ENCODE assay signal across 1 cellular context in the genomic region with DNA sequence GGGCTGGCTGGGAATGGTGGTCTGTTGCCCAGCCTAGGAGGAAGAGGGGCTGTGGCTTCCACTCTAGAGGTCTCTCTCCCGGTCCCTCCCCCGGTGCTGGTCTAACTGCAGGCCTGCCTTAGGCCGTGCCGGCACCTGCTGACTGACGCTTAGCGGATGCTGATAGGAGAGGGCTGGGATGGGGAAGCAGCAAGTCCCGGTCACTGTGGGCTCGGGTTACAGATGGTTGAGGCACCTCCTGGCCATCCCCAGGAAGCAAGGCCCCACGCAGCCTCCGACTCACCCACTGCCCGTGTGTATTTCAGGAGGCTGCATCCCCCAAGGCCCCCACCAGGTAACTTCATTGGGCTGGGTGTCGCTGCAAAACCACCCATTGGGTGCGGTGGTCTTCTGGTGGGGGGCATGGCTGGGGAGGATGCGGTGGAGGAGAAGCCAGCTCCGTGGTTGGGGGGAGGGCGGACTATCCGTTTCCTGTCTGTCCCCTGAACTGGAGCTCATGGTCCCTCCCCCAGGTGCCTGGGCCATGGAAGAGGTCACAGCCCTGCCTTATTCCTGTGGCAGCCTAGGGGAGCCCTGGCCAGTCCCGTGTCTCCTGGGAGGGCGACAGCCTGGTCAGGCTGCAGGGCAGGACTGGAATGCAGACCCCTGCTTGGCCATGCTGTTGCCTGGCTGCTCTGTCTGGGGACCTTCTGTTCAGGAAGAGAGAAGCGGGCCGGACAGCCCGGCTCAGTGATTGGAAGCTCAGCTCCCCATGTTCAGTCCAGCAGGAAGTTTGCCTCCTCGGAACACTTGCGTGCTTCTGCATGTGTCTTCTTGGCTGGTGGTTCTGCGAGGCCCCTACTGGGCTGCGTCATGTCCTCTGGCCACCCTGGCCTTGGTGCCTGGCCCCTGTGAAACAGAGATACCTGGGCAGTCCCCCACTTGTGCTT.
A peak's percentile ranks its signal among the peaks of the same experiment; 100 is the strongest.
TF ChIP-seq lines count a peak whose summit lies in the region.

No MANE protein-coding gene starts in this region.

TF ChIP-seq in HepG2, 621 proteins besides CTCF, POLR2A, EP300 and RAD21 (continued from another document and continues in another):
- TF ChIP-seq, protein P1, sequence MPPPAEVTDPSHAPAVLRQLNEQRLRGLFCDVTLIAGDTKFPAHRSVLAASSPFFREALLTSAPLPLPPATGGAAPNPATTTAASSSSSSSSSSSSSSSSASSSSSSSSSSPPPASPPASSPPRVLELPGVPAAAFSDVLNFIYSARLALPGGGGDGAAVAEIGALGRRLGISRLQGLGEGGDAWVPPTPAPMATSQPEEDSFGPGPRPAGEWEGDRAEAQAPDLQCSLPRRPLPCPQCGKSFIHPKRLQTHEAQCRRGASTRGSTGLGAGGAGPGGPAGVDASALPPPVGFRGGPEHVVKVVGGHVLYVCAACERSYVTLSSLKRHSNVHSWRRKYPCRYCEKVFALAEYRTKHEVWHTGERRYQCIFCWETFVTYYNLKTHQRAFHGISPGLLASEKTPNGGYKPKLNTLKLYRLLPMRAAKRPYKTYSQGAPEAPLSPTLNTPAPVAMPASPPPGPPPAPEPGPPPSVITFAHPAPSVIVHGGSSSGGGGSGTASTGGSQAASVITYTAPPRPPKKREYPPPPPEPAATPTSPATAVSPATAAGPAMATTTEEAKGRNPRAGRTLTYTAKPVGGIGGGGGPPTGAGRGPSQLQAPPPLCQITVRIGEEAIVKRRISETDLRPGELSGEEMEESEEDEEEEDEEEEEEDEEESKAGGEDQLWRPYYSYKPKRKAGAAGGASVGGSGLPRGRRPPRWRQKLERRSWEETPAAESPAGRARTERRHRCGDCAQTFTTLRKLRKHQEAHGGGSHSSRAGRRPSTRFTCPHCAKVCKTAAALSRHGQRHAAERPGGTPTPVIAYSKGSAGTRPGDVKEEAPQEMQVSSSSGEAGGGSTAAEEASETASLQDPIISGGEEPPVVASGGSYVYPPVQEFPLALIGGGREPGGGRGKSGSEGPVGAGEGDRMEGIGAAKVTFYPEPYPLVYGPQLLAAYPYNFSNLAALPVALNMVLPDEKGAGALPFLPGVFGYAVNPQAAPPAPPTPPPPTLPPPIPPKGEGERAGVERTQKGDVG (CRISPR knock-in tag; IDR thresholded peaks at IDR 0.05; ENCODE audit: borderline replicate concordance): no peak
- TF ChIP-seq, protein P2, sequence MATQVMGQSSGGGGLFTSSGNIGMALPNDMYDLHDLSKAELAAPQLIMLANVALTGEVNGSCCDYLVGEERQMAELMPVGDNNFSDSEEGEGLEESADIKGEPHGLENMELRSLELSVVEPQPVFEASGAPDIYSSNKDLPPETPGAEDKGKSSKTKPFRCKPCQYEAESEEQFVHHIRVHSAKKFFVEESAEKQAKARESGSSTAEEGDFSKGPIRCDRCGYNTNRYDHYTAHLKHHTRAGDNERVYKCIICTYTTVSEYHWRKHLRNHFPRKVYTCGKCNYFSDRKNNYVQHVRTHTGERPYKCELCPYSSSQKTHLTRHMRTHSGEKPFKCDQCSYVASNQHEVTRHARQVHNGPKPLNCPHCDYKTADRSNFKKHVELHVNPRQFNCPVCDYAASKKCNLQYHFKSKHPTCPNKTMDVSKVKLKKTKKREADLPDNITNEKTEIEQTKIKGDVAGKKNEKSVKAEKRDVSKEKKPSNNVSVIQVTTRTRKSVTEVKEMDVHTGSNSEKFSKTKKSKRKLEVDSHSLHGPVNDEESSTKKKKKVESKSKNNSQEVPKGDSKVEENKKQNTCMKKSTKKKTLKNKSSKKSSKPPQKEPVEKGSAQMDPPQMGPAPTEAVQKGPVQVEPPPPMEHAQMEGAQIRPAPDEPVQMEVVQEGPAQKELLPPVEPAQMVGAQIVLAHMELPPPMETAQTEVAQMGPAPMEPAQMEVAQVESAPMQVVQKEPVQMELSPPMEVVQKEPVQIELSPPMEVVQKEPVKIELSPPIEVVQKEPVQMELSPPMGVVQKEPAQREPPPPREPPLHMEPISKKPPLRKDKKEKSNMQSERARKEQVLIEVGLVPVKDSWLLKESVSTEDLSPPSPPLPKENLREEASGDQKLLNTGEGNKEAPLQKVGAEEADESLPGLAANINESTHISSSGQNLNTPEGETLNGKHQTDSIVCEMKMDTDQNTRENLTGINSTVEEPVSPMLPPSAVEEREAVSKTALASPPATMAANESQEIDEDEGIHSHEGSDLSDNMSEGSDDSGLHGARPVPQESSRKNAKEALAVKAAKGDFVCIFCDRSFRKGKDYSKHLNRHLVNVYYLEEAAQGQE (IDR thresholded peaks at IDR 0.05; ENCODE audit: borderline replicate concordance in 1 of 2, low read depth in 1 of 2, low read length in 2 of 2): no peak
- TF ChIP-seq, protein P3, sequence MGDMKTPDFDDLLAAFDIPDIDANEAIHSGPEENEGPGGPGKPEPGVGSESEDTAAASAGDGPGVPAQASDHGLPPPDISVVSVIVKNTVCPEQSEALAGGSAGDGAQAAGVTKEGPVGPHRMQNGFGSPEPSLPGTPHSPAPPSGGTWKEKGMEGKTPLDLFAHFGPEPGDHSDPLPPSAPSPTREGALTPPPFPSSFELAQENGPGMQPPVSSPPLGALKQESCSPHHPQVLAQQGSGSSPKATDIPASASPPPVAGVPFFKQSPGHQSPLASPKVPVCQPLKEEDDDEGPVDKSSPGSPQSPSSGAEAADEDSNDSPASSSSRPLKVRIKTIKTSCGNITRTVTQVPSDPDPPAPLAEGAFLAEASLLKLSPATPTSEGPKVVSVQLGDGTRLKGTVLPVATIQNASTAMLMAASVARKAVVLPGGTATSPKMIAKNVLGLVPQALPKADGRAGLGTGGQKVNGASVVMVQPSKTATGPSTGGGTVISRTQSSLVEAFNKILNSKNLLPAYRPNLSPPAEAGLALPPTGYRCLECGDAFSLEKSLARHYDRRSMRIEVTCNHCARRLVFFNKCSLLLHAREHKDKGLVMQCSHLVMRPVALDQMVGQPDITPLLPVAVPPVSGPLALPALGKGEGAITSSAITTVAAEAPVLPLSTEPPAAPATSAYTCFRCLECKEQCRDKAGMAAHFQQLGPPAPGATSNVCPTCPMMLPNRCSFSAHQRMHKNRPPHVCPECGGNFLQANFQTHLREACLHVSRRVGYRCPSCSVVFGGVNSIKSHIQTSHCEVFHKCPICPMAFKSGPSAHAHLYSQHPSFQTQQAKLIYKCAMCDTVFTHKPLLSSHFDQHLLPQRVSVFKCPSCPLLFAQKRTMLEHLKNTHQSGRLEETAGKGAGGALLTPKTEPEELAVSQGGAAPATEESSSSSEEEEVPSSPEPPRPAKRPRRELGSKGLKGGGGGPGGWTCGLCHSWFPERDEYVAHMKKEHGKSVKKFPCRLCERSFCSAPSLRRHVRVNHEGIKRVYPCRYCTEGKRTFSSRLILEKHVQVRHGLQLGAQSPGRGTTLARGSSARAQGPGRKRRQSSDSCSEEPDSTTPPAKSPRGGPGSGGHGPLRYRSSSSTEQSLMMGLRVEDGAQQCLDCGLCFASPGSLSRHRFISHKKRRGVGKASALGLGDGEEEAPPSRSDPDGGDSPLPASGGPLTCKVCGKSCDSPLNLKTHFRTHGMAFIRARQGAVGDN (CRISPR knock-in tag; IDR thresholded peaks at IDR 0.05): peak; percentile 31; the same call in 1 of the 2 replicates
- TF ChIP-seq HOXA5 (CRISPR knock-in tag; IDR thresholded peaks at IDR 0.05) (no peak), ZNF234 (CRISPR knock-in tag; conservative IDR thresholded peaks at IDR 0.05) (no peak), HDAC2 (CRISPR knock-in tag; IDR thresholded peaks at IDR 0.05) (no peak), ZNF256 (CRISPR knock-in tag; conservative IDR thresholded peaks at IDR 0.05) (no peak), RXRB (CRISPR knock-in tag; IDR thresholded peaks at IDR 0.05; ENCODE audit: borderline replicate concordance) (no peak), ZNF747 (CRISPR knock-in tag; IDR thresholded peaks at IDR 0.05; ENCODE audit: borderline replicate concordance) (no peak), SCMH1 (CRISPR knock-in tag; IDR thresholded peaks at IDR 0.05; ENCODE audit: borderline replicate concordance) (no peak), NR2F6 (IDR thresholded peaks at IDR 0.05) (no peak), NR2F6 (CRISPR knock-in tag; IDR thresholded peaks at IDR 0.05) (no peak), ZNF557 (CRISPR knock-in tag; IDR thresholded peaks at IDR 0.05) (no peak), ZNF556 (CRISPR knock-in tag; IDR thresholded peaks at IDR 0.05; ENCODE audit: borderline replicate concordance) (no peak), AKAP8 (CRISPR knock-in tag; IDR thresholded peaks at IDR 0.05) (0 out of 2 replicates have a peak, but pooled peaks have one; percentile 56), PHF20 (CRISPR knock-in tag; IDR thresholded peaks at IDR 0.05) (no peak), SOX6 (IDR thresholded peaks at IDR 0.05) (no peak), SOX6 (CRISPR knock-in tag; IDR thresholded peaks at IDR 0.05) (no peak), ZNF883 (CRISPR knock-in tag; IDR thresholded peaks at IDR 0.05; ENCODE audit: not compliant biosample characterization) (peak; percentile 37), ETV5 (CRISPR knock-in tag; IDR thresholded peaks at IDR 0.05; ENCODE audit: borderline replicate concordance) (no peak)
- TF ChIP-seq, protein P4, sequence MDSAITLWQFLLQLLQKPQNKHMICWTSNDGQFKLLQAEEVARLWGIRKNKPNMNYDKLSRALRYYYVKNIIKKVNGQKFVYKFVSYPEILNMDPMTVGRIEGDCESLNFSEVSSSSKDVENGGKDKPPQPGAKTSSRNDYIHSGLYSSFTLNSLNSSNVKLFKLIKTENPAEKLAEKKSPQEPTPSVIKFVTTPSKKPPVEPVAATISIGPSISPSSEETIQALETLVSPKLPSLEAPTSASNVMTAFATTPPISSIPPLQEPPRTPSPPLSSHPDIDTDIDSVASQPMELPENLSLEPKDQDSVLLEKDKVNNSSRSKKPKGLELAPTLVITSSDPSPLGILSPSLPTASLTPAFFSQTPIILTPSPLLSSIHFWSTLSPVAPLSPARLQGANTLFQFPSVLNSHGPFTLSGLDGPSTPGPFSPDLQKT (CRISPR knock-in tag; IDR thresholded peaks at IDR 0.05; ENCODE audit: borderline replicate concordance): no peak
- TF ChIP-seq, protein P5, sequence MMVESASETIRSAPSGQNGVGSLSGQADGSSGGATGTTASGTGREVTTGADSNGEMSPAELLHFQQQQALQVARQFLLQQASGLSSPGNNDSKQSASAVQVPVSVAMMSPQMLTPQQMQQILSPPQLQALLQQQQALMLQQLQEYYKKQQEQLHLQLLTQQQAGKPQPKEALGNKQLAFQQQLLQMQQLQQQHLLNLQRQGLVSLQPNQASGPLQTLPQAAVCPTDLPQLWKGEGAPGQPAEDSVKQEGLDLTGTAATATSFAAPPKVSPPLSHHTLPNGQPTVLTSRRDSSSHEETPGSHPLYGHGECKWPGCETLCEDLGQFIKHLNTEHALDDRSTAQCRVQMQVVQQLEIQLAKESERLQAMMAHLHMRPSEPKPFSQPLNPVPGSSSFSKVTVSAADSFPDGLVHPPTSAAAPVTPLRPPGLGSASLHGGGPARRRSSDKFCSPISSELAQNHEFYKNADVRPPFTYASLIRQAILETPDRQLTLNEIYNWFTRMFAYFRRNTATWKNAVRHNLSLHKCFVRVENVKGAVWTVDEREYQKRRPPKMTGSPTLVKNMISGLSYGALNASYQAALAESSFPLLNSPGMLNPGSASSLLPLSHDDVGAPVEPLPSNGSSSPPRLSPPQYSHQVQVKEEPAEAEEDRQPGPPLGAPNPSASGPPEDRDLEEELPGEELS (CRISPR knock-in tag; IDR thresholded peaks at IDR 0.05): no peak
- TF ChIP-seq, protein P6, sequence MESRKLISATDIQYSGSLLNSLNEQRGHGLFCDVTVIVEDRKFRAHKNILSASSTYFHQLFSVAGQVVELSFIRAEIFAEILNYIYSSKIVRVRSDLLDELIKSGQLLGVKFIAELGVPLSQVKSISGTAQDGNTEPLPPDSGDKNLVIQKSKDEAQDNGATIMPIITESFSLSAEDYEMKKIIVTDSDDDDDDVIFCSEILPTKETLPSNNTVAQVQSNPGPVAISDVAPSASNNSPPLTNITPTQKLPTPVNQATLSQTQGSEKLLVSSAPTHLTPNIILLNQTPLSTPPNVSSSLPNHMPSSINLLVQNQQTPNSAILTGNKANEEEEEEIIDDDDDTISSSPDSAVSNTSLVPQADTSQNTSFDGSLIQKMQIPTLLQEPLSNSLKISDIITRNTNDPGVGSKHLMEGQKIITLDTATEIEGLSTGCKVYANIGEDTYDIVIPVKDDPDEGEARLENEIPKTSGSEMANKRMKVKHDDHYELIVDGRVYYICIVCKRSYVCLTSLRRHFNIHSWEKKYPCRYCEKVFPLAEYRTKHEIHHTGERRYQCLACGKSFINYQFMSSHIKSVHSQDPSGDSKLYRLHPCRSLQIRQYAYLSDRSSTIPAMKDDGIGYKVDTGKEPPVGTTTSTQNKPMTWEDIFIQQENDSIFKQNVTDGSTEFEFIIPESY (CRISPR knock-in tag; IDR thresholded peaks at IDR 0.05): peak; percentile 97
- TF ChIP-seq, protein P7, sequence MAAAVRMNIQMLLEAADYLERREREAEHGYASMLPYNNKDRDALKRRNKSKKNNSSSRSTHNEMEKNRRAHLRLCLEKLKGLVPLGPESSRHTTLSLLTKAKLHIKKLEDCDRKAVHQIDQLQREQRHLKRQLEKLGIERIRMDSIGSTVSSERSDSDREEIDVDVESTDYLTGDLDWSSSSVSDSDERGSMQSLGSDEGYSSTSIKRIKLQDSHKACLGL (CRISPR knock-in tag; IDR thresholded peaks at IDR 0.05): 0 out of 2 replicates have a peak, but pooled peaks have one; percentile 9
